ENCODE assay signal across 15 cellular contexts in genomic region chr2:187956906-187957534, GRCh38.
"Had no signal": no experiment of that assay in that cellular context is flagged by ENCODE, and none has a peak within 500 bp of the region (broad histone marks: within the 10 kb centered on the region; RNA-seq: fewer than 3 reads in every experiment).

No MANE protein-coding gene starts in this region.

- DNase-seq: activated CD4-positive, alpha-beta T cell treated with anti-CD3 and anti-CD28 coated beads, Interleukin-2, amount 50 U/mL, for 48 hours; activated CD4-positive, CD25-positive, alpha-beta regulatory T cell; activated naive CD8-positive, alpha-beta T cell treated with anti-CD3 and anti-CD28 coated beads, Interleukin-2, amount 10 ng/mL, durations not matched to agents 7 days and 5 days; activated T-cell treated with anti-CD3 and anti-CD28 coated beads, Interleukin-2, amount 50 U/mL, for 4 hours; caudate nucleus; colonic mucosa; effector CD8-positive, alpha-beta T cell; hippocampal formation; left colon; nephron progenitor cell; psoas muscle; stimulated activated CD4-positive, alpha-beta T cell treated with anti-CD3 and anti-CD28 coated beads, Interleukin-2, amount 100 ng/mL, for 48 hours; stimulated activated CD8-positive, alpha-beta memory T cell treated with anti-CD3 and anti-CD28 coated beads, Interleukin-4, amount 100 ng/mL, for 48 hours had no signal

- H3K4me1 ChIP-seq: colonic mucosa, gastroesophageal sphincter, psoas muscle, vagina had no signal

- H3K9me3 ChIP-seq: colonic mucosa, gastroesophageal sphincter, psoas muscle, vagina had no signal

- H3K27ac ChIP-seq: colonic mucosa, gastroesophageal sphincter, psoas muscle, vagina had no signal

- ATAC-seq: activated T-cell treated with anti-CD3 and anti-CD28 coated beads, Interleukin-2, amount 50 U/mL, for 4 hours; gastroesophageal sphincter; left colon; psoas muscle had no signal

- H3K4me3 ChIP-seq: colonic mucosa, gastroesophageal sphincter, psoas muscle, vagina had no signal

- H3K27me3 ChIP-seq: colonic mucosa, gastroesophageal sphincter, vagina had no signal

- H3K36me3 ChIP-seq: colonic mucosa, gastroesophageal sphincter, vagina had no signal
